16 cellular contexts compared by ENCODE assay signal in genomic region chr3:116201032-116201690, GRCh38.
"Had no signal": no experiment of that assay in that cellular context is flagged by ENCODE, and none has a peak within 500 bp of the region (broad histone marks: within the 10 kb centered on the region; RNA-seq: fewer than 3 reads in every experiment).

No MANE protein-coding gene starts in this region.

- H3K36me3 Mint-ChIP-seq: naive thymus-derived CD8-positive, alpha-beta T cell; stimulated activated memory B cell treated with anti-CD40 and anti-IgM and Interleukin-4, amounts not matched to agents 10 μg/mL and 1 μg/mL and 100 μg/mL, for 72 hours had no signal

- H3K27me3 ChIP-seq: ascending aorta, breast epithelium, esophagus muscularis mucosa, gastroesophageal sphincter, pancreas, sigmoid colon had no signal

- H3K4me3 ChIP-seq: ascending aorta, breast epithelium, esophagus muscularis mucosa, gastroesophageal sphincter, pancreas, sigmoid colon had no signal

- H3K27me3 Mint-ChIP-seq: activated CD4-positive, alpha-beta T cell treated with anti-CD3 and anti-CD28 coated beads, Interleukin-2, amount 10 ng/mL, durations not matched to agents 7 days and 5 days; naive thymus-derived CD8-positive, alpha-beta T cell; stimulated activated memory B cell treated with anti-CD40 and anti-IgM and Interleukin-4, amounts not matched to agents 10 μg/mL and 1 μg/mL and 100 μg/mL, for 72 hours had no signal

- DNase-seq: activated CD4-positive, alpha-beta T cell treated with anti-CD3 and anti-CD28 coated beads, Interleukin-2, amount 10 ng/mL, durations not matched to agents 7 days and 5 days; activated CD8-positive, alpha-beta memory T cell treated with anti-CD3 and anti-CD28 coated beads, Interleukin-2, amount 50 U/mL, for 4 hours; activated naive CD4-positive, alpha-beta T cell treated with anti-CD3 and anti-CD28 coated beads, Interleukin-2, amount 50 U/mL, for 16 hours; activated T-cell treated with anti-CD3 and anti-CD28 coated beads, Interleukin-2, amount 50 U/mL, for 4 hours; effector CD4-positive, alpha-beta T cell; mesenchymal stem cell; naive thymus-derived CD8-positive, alpha-beta T cell; pancreas; sigmoid colon; stimulated activated CD4-positive, alpha-beta T cell treated with anti-CD3 and anti-CD28 coated beads, Interleukin-4, amount 100 ng/mL, for 24 hours had no signal

- H3K9me3 ChIP-seq: ascending aorta, breast epithelium, esophagus muscularis mucosa, gastroesophageal sphincter, pancreas, sigmoid colon had no signal

- H3K27ac ChIP-seq: ascending aorta, breast epithelium, esophagus muscularis mucosa, gastroesophageal sphincter, pancreas, sigmoid colon had no signal

- H3K27ac Mint-ChIP-seq: activated CD4-positive, alpha-beta T cell treated with anti-CD3 and anti-CD28 coated beads, Interleukin-2, amount 10 ng/mL, durations not matched to agents 7 days and 5 days; naive thymus-derived CD8-positive, alpha-beta T cell; stimulated activated memory B cell treated with anti-CD40 and anti-IgM and Interleukin-4, amounts not matched to agents 10 μg/mL and 1 μg/mL and 100 μg/mL, for 72 hours; T-helper 1 cell treated with Interleukin-12 subunit alpha and Interleukin-12 subunit beta and Interleukin-4 antibody, amounts not matched to agents 30 μg/mL and 1 μg/mL, for 36 hours had no signal

- H3K4me3 Mint-ChIP-seq: activated CD4-positive, alpha-beta T cell treated with anti-CD3 and anti-CD28 coated beads, Interleukin-2, amount 10 ng/mL, durations not matched to agents 7 days and 5 days; activated T-cell treated with anti-CD3 and anti-CD28 coated beads, Interleukin-2, amount 50 U/mL, for 4 hours; naive thymus-derived CD8-positive, alpha-beta T cell; stimulated activated memory B cell treated with anti-CD40 and anti-IgM and Interleukin-4, amounts not matched to agents 10 μg/mL and 1 μg/mL and 100 μg/mL, for 72 hours; T-helper 1 cell treated with Interleukin-12 subunit alpha and Interleukin-12 subunit beta and Interleukin-4 antibody, amounts not matched to agents 30 μg/mL and 1 μg/mL, for 36 hours had no signal

- ATAC-seq: activated T-cell treated with anti-CD3 and anti-CD28 coated beads, Interleukin-2, amount 50 U/mL, for 4 hours; gastroesophageal sphincter; naive thymus-derived CD8-positive, alpha-beta T cell; pancreas; stimulated activated memory B cell treated with anti-CD40 and anti-IgM and Interleukin-4, amounts not matched to agents 10 μg/mL and 1 μg/mL and 100 μg/mL, for 72 hours had no signal

- H3K4me1 ChIP-seq: ascending aorta, breast epithelium, esophagus muscularis mucosa, gastroesophageal sphincter, pancreas, sigmoid colon had no signal

- H3K36me3 ChIP-seq: ascending aorta, breast epithelium, esophagus muscularis mucosa, gastroesophageal sphincter, pancreas, sigmoid colon had no signal

- H3K4me1 Mint-ChIP-seq: activated CD4-positive, alpha-beta T cell treated with anti-CD3 and anti-CD28 coated beads, Interleukin-2, amount 10 ng/mL, durations not matched to agents 7 days and 5 days; naive thymus-derived CD8-positive, alpha-beta T cell; stimulated activated memory B cell treated with anti-CD40 and anti-IgM and Interleukin-4, amounts not matched to agents 10 μg/mL and 1 μg/mL and 100 μg/mL, for 72 hours had no signal
